Comparison of ENCODE assay signal across 19 cellular contexts in genomic region chr2:82539222-82539621, GRCh38.
DNase-seq lines count a peak whose midpoint lies in the region; ATAC-seq, FAIRE-seq and TF ChIP-seq lines count a peak whose summit lies in the region.
"Had no signal": no experiment of that assay in that cellular context is flagged by ENCODE, and none has a peak within 500 bp of the region (broad histone marks: within the 10 kb centered on the region; RNA-seq: fewer than 3 reads in every experiment).

No MANE protein-coding gene starts in this region.

- H3K36me3 Mint-ChIP-seq in glutamatergic neuron (ENCODE audit: unreplicated experiment): no peaks in the 10 kb centered on the region
- no peaks in the 10 kb centered on the region for H3K36me3 Mint-ChIP-seq in activated CD4-positive, alpha-beta T cell treated with anti-CD3 and anti-CD28 coated beads, Interleukin-2, amount 10 ng/mL, durations not matched to agents 7 days and 5 days (ENCODE audit: low read depth)

- peak overlapping the region; percentile 26 for H3K4me3 Mint-ChIP-seq in glutamatergic neuron (ENCODE audit: unreplicated experiment)
- no peak overlapping the region for H3K4me3 Mint-ChIP-seq in activated CD4-positive, alpha-beta T cell treated with anti-CD3 and anti-CD28 coated beads, Interleukin-2, amount 10 ng/mL, durations not matched to agents 7 days and 5 days
- H3K4me3 Mint-ChIP-seq: B cell; CD4-positive, alpha-beta T cell; IgD-negative memory B cell had no signal

- BruUV-seq in HepG2 (replicated peaks; lab: Mats Ljungman, UMichigan): no TSS peak

- no peaks in the 10 kb centered on the region for H3K9me3 Mint-ChIP-seq in glutamatergic neuron (ENCODE audit: unreplicated experiment)
- peaks cover 2% of the 10 kb centered on the region for H3K9me3 Mint-ChIP-seq in activated CD4-positive, alpha-beta T cell treated with anti-CD3 and anti-CD28 coated beads, Interleukin-2, amount 10 ng/mL, durations not matched to agents 7 days and 5 days

- no peaks in the 10 kb centered on the region for H3K27me3 ChIP-seq in HepG2 (ENCODE audit: control insufficient read depth in 1 of 2, insufficient read depth in 2 of 2, low read length in 2 of 2)
- H3K27me3 ChIP-seq in right lobe of liver: peaks cover 0 to 4% of the 10 kb centered on the region in 2 donors
- no peaks in the 10 kb centered on the region for H3K27me3 ChIP-seq in smooth muscle cell (ENCODE audit: low read depth)
- H3K27me3 ChIP-seq: Peyer's patch had no signal

- intact Hi-C loops in HepG2 (cut with micrococcal nuclease; ENCODE audit: unreplicated experiment) (no loop called here), right lobe of liver (cut with DNase I) (no loop called here)

- H3K27ac ChIP-seq in HepG2 (ENCODE audit: extremely low read length, insufficient read depth, low read length) (no peak overlapping the region), right lobe of liver (no peak overlapping the region), smooth muscle cell (ENCODE audit: low read depth) (no peak overlapping the region)
- H3K27ac ChIP-seq: Peyer's patch had no signal

- H3K36me3 ChIP-seq in HepG2 (replicated peaks in 1 of 2; ENCODE audit: control insufficient read depth in 1 of 2, insufficient read depth in 2 of 2, low read length in 2 of 2) (no peaks in the 10 kb centered on the region), right lobe of liver (no peaks in the 10 kb centered on the region), smooth muscle cell (ENCODE audit: low read depth) (no peaks in the 10 kb centered on the region)
- H3K36me3 ChIP-seq: Peyer's patch had no signal

- 10% methylated on average over 3 of the region's 3 CpGs for WGBS in HepG2 (ENCODE audit: low lambda C conversion rate)
- WGBS in right lobe of liver (ENCODE audit: insufficient coverage, low coverage, low lambda C conversion rate, missing lambda C conversion rate): 37% methylated on average over 3 of the region's 3 CpGs
- WGBS in smooth muscle cell (ENCODE audit: low lambda C conversion rate): 81% methylated on average over 3 of the region's 3 CpGs

- no peaks in the 10 kb centered on the region for H3K79me2 ChIP-seq in HepG2 (ENCODE audit: insufficient read depth, low read length)
- no peaks in the 10 kb centered on the region for H3K79me2 ChIP-seq in smooth muscle cell (ENCODE audit: low read depth)

- FAIRE-seq in HepG2 (lab: Jason Lieb, UNC): no peak

- H3K9ac ChIP-seq in HepG2 (ENCODE audit: insufficient read depth, low read depth, low read length) (no peak overlapping the region), smooth muscle cell (ENCODE audit: low read depth) (no peak overlapping the region)

- H2AFZ ChIP-seq in HepG2 (ENCODE audit: low read length) (no peak overlapping the region), smooth muscle cell (ENCODE audit: low read depth) (no peak overlapping the region)

- H4K20me1 ChIP-seq in HepG2 (ENCODE audit: insufficient read depth, low read length): no peaks in the 10 kb centered on the region
- H4K20me1 ChIP-seq in smooth muscle cell (ENCODE audit: low read depth): no peaks in the 10 kb centered on the region

- POLR2A ChIA-PET in HepG2 (lab: Yijun Ruan, JAX): no interaction called here
- POLR2A ChIA-PET in activated CD4-positive, alpha-beta T cell treated with anti-CD3 and anti-CD28 coated beads, Interleukin-2, amount 10 ng/mL, durations not matched to agents 7 days and 5 days (lab: Charles Lee): no interaction called here

- in situ Hi-C loops in HepG2 (cut with HindIII; ENCODE audit: extremely low pct_ligation_motif_present, low pct_unique_long_range_greater_than_20kb): no loop called here

- peaks cover 18% of the 10 kb centered on the region for H3K9me3 ChIP-seq in HepG2 (ENCODE audit: low read length)
- H3K9me3 ChIP-seq in right lobe of liver: no peaks in the 10 kb centered on the region
- no peaks in the 10 kb centered on the region for H3K9me3 ChIP-seq in smooth muscle cell (replicated peaks; ENCODE audit: low read depth)
- H3K9me3 ChIP-seq: Peyer's patch had no signal

- TF ChIP-seq EP300 in HepG2 (IDR thresholded peaks at IDR 0.05; ENCODE audit: low read depth in 2 of 2, low read length in 2 of 2): no peak
- no peak for TF ChIP-seq EP300 in HepG2 (CRISPR knock-in tag; IDR thresholded peaks at IDR 0.05; ENCODE audit: borderline replicate concordance)

- H3K4me2 ChIP-seq in HepG2 (ENCODE audit: low read depth, low read length) (no peak overlapping the region), smooth muscle cell (no peak overlapping the region)

- peaks cover 9% of the 10 kb centered on the region for H3K4me1 Mint-ChIP-seq in glutamatergic neuron (ENCODE audit: low read depth, unreplicated experiment)
- H3K4me1 Mint-ChIP-seq in activated CD4-positive, alpha-beta T cell treated with anti-CD3 and anti-CD28 coated beads, Interleukin-2, amount 10 ng/mL, durations not matched to agents 7 days and 5 days: no peaks in the 10 kb centered on the region
- H3K4me1 Mint-ChIP-seq: B cell, IgD-negative memory B cell had no signal

- DNase-seq in HepG2 (ENCODE audit: low spot score): no peak
- DNase-seq in right lobe of liver: no peak
- peak; percentile 42 for DNase-seq in NCI-H460 (ENCODE audit: extremely low read depth, low read depth)
- no peak for DNase-seq in glutamatergic neuron
- DNase-seq in SHP77 (lab: John Stamatoyannopoulos, UW): no peak
- no peak for DNase-seq in smooth muscle cell (lab: John Stamatoyannopoulos, UW; ENCODE audit: unreplicated experiment)
- DNase-seq in activated CD4-positive, alpha-beta T cell treated with anti-CD3 and anti-CD28 coated beads, Interleukin-2, amount 10 ng/mL, durations not matched to agents 7 days and 5 days: no peak
- DNase-seq: ACHN; Calu3; CD4-positive, alpha-beta T cell; H7; NCI-H146; NCI-H2081 treated with DMSO at 0.1 percent for 48 hours; NCI-H2227 treated with DMSO at 0.1 percent for 48 hours; NCI-H69; Peyer's patch; SIG-M5 had no signal

- TF ChIP-seq CTCF in HepG2 (CRISPR knock-in tag; IDR thresholded peaks at IDR 0.05) (no peak), right lobe of liver (IDR thresholded peaks at IDR 0.05) (no peak), glutamatergic neuron (IDR thresholded peaks at IDR 0.05; ENCODE audit: partially characterized antibody, unreplicated experiment) (no peak), smooth muscle cell (IDR thresholded peaks at IDR 0.05; ENCODE audit: borderline replicate concordance, insufficient read depth, poor library complexity, severe bottlenecking) (no peak)

- TF ChIP-seq RAD21 in HepG2 (CRISPR knock-in tag; IDR thresholded peaks at IDR 0.05): no peak

- ATAC-seq in HepG2: no peak
- ATAC-seq in right lobe of liver: no peak

- H3K4me1 ChIP-seq in HepG2 (ENCODE audit: insufficient read depth, low read length) (no peaks in the 10 kb centered on the region), right lobe of liver (no peaks in the 10 kb centered on the region), smooth muscle cell (ENCODE audit: low read depth) (no peaks in the 10 kb centered on the region)
- H3K4me1 ChIP-seq: Peyer's patch had no signal

- H3K4me3 ChIP-seq in HepG2 (replicated peaks in 1 of 3; ENCODE audit: insufficient read depth in 1 of 3, low read depth in 2 of 3, low read length in 3 of 3) (no peak overlapping the region), right lobe of liver (no peak overlapping the region), smooth muscle cell (no peak overlapping the region)
- H3K4me3 ChIP-seq: Peyer's patch had no signal

- CTCF ChIA-PET in HepG2 (lab: Yijun Ruan, JAX; ENCODE audit: low intra/inter-chr PET ratio, low total read pairs): no interaction called here
- CTCF ChIA-PET in activated CD4-positive, alpha-beta T cell treated with anti-CD3 and anti-CD28 coated beads, Interleukin-2, amount 10 ng/mL, durations not matched to agents 7 days and 5 days (lab: Charles Lee): no interaction called here

- no peaks in the 10 kb centered on the region for H3F3A ChIP-seq in smooth muscle cell (ENCODE audit: low read depth)

- TF ChIP-seq POLR2A in HepG2 (IDR thresholded peaks at IDR 0.05; ENCODE audit: insufficient read depth in 1 of 2, low read depth in 2 of 2, low read length in 2 of 2) (no peak), right lobe of liver (IDR thresholded peaks at IDR 0.05) (no peak)

- no peak overlapping the region for H3K27ac Mint-ChIP-seq in glutamatergic neuron (ENCODE audit: unreplicated experiment)
- no peak overlapping the region for H3K27ac Mint-ChIP-seq in activated CD4-positive, alpha-beta T cell treated with anti-CD3 and anti-CD28 coated beads, Interleukin-2, amount 10 ng/mL, durations not matched to agents 7 days and 5 days
- H3K27ac Mint-ChIP-seq: B cell; CD4-positive, alpha-beta T cell; IgD-negative memory B cell had no signal

- H3K27me3 Mint-ChIP-seq in glutamatergic neuron (ENCODE audit: unreplicated experiment): peaks cover 2% of the 10 kb centered on the region
- no peaks in the 10 kb centered on the region for H3K27me3 Mint-ChIP-seq in activated CD4-positive, alpha-beta T cell treated with anti-CD3 and anti-CD28 coated beads, Interleukin-2, amount 10 ng/mL, durations not matched to agents 7 days and 5 days
- H3K27me3 Mint-ChIP-seq: B cell; CD4-positive, alpha-beta T cell; IgD-negative memory B cell had no signal

TF ChIP-seq in HepG2, 621 proteins besides CTCF, POLR2A, EP300 and RAD21:
- TF ChIP-seq NFE2L2 (IDR thresholded peaks at IDR 0.05; ENCODE audit: low read length) (peak; percentile 48; the same call in 1 of the 2 replicates), SIN3A (IDR thresholded peaks at IDR 0.05; ENCODE audit: borderline replicate concordance, low read depth, low read length) (no peak)
TF ChIP-seq in HepG2: peak in this region for 1.
